16 cellular contexts compared by ENCODE assay signal in the genomic region with DNA sequence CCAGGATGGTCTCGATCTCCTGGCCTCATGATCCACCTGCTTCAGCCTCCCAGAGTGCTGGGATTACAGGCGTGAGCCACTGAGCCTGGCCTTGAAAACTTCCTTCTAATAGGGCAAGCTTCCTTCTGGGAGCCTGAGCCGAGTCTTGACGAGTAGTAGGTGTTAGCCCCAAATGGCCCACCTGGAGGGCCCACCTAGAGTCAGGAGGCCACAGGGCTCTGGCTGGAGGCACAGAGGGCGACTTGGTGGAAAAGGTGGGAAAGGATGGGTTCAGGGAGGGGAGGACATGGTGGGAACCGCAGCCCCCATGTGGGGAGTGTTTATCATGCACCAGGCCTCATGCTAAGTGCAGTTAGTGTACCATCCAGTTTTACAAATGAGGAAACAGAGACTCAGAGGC. TPM values are rescaled to one million over a fixed set of nuclear protein-coding genes. Genes with fewer than 3 reads are reported as not detected.
A peak's percentile ranks its signal among the peaks of the same experiment; 100 is the strongest.
DNase-seq lines count a peak whose midpoint lies in the region; ATAC-seq and TF ChIP-seq lines count a peak whose summit lies in the region.
"Had no signal": no experiment of that assay in that cellular context is flagged by ENCODE, and none has a peak within 500 bp of the region (broad histone marks: within the 10 kb centered on the region; RNA-seq: fewer than 3 reads in every experiment).

No MANE protein-coding gene starts in this region.

- H3K27me3 ChIP-seq in ACC112 (ENCODE audit: insufficient read depth, low read length) (no peaks in the 10 kb centered on the region), ascending aorta (no peaks in the 10 kb centered on the region), layer of hippocampus (ENCODE audit: control insufficient read depth, insufficient read depth, low read length) (no peaks in the 10 kb centered on the region), foreskin keratinocyte (no peaks in the 10 kb centered on the region)
- H3K27me3 ChIP-seq: pancreas had no signal

- no peak for ATAC-seq in GM18505 (IDR thresholded peaks at IDR 0.05; ENCODE audit: unreplicated experiment)
- no peak for ATAC-seq in foreskin keratinocyte
- ATAC-seq in GM19395 (IDR thresholded peaks at IDR 0.05; ENCODE audit: unreplicated experiment), result no peak
- ATAC-seq: pancreas had no signal

- intact Hi-C loops in ascending aorta (cut with DNase I), result no loop called here

- H3K79me2 ChIP-seq in ACC112 (ENCODE audit: control insufficient read depth, insufficient read depth, low read length, unreplicated experiment), result peaks cover 52% of the 10 kb centered on the region

- peak overlapping the region; percentile 93 for H3K27ac ChIP-seq in ACC112 (ENCODE audit: low read depth, low read length)
- H3K27ac ChIP-seq in ascending aorta, result peak overlapping the region; percentile 89 to 98
- peak overlapping the region; percentile 73 for H3K27ac ChIP-seq in layer of hippocampus (ENCODE audit: low read depth, low read length)
- H3K27ac ChIP-seq in skin epidermis, result peak overlapping the region in 18 of 21 experiments; percentile 16 to 87 (median 79)
- no peak overlapping the region for H3K27ac ChIP-seq in foreskin keratinocyte

- H3K36me3 ChIP-seq in ACC112 (ENCODE audit: insufficient read depth, low read length) (peaks cover 38% of the 10 kb centered on the region), ascending aorta (peaks cover 26 to 34% of the 10 kb centered on the region in 2 donors)

- H3K4me3 ChIP-seq in ACC112 (ENCODE audit: low read depth, low read length), result no peak overlapping the region
- H3K4me3 ChIP-seq in ascending aorta, result no peak overlapping the region
- no peak overlapping the region for H3K4me3 ChIP-seq in skin epidermis
- H3K4me3 ChIP-seq: pancreas had no signal

- TF ChIP-seq CTCF in ascending aorta (IDR thresholded peaks at IDR 0.05) (no peak), foreskin keratinocyte (conservative IDR thresholded peaks at IDR 0.05) (no peak)

- H3K4me1 ChIP-seq in ACC112 (ENCODE audit: control insufficient read depth, insufficient read depth, low read length, unreplicated experiment) (peaks cover 84% of the 10 kb centered on the region), ascending aorta (peaks cover 76 to 84% of the 10 kb centered on the region in 2 donors), foreskin keratinocyte (peaks cover 12% of the 10 kb centered on the region)

- H2AFZ ChIP-seq in ACC112 (ENCODE audit: low read length, unreplicated experiment), result no peak overlapping the region

- DNase-seq in ascending aorta (ENCODE audit: low spot score in 2 of 2), result no peak
- no peak for DNase-seq in foreskin keratinocyte
- DNase-seq in stimulated activated CD4-positive, alpha-beta T cell treated with anti-CD3 and anti-CD28 coated beads, Interleukin-4, amount 100 ng/mL, for 1 hour, result no peak
- DNase-seq: activated CD4-positive, alpha-beta T cell treated with anti-CD3 and anti-CD28 coated beads for 4 hours; central memory CD4-positive, alpha-beta T cell; H9; NCI-H446 had no signal

- H3K9me3 ChIP-seq in ascending aorta, result no peaks in the 10 kb centered on the region
- H3K9me3 ChIP-seq: pancreas had no signal

- no peak for TF ChIP-seq POLR2A in GM18505 (IDR thresholded peaks at IDR 0.05; ENCODE audit: borderline replicate concordance, extremely low read depth, insufficient read depth, insufficient read length)

RNA-seq across cellular contexts. Expression of gene LRP1-AS, which starts 3.0 kb away (rescaled TPM):
- not detected for total RNA-seq in ascending aorta
- total RNA-seq in foreskin keratinocyte, result not detected in 2 replicates
- polyA plus RNA-seq in foreskin keratinocyte, result not detected in 2 replicates
- total RNA-seq: glomerular endothelial cell, H9, HT1080, mononuclear cell, pancreas had no signal
- polyA plus RNA-seq: pancreas had no signal

RNA-seq across cellular contexts. Expression of gene LRP1, which starts 22.1 kb away (rescaled TPM):
- total RNA-seq in ascending aorta (708 TPM), foreskin keratinocyte (9.8 and 17.5 TPM in 2 replicates)
- 5.1 and 8.5 TPM in 2 replicates for polyA plus RNA-seq in foreskin keratinocyte

RNA-seq across cellular contexts. Expression of gene STAT6, which starts 39.2 kb away (rescaled TPM):
- total RNA-seq in ascending aorta (188 TPM), foreskin keratinocyte (94.4 and 98.8 TPM in 2 replicates)
- 60.2 and 68.9 TPM in 2 replicates for polyA plus RNA-seq in foreskin keratinocyte

Comparison
In these comparisons a context has a peak if more than half of its experiments do, and no peak if none do; other contexts are left out.
1. RNA of gene LRP1, which starts 22.1 kb away (total RNA-seq): 708 TPM in ascending aorta (single experiment); 9.8 to 17.5 TPM in foreskin keratinocyte; every median in the first group is over 10 times any median in the second.